Comparison of ENCODE assay signal across 11 cellular contexts in genomic region chr1:154837679-154838171, GRCh38. TPM values are rescaled to one million over a fixed set of nuclear protein-coding genes. Genes with fewer than 3 reads are reported as not detected.
A peak's percentile ranks its signal among the peaks of the same experiment; 100 is the strongest.
DNase-seq lines count a peak whose midpoint lies in the region; ATAC-seq and TF ChIP-seq lines count a peak whose summit lies in the region.
"Had no signal": no experiment of that assay in that cellular context is flagged by ENCODE, and none has a peak within 500 bp of the region (broad histone marks: within the 10 kb centered on the region; RNA-seq: fewer than 3 reads in every experiment).

No MANE protein-coding gene starts in this region.

- intact Hi-C loops in body of pancreas (cut with DNase I) (no loop called here), transverse colon (cut with DNase I; ENCODE audit: low total_unique reads) (no loop called here)

- ATAC-seq in HG03196 (IDR thresholded peaks at IDR 0.05; ENCODE audit: unreplicated experiment) (peak; percentile 55), body of pancreas (no peak)

- H3K4me1 ChIP-seq in body of pancreas, result peaks cover 18% of the 10 kb centered on the region
- no peaks in the 10 kb centered on the region for H3K4me1 ChIP-seq in transverse colon
- H3K4me1 ChIP-seq: right lobe of liver had no signal

- DNase-seq in NCI-H345 (lab: John Stamatoyannopoulos, UW), result peak; percentile 23
- no peak for DNase-seq in NCI-H345 treated with DMSO at 0.1 percent for 48 hours (lab: John Stamatoyannopoulos, UW; ENCODE audit: unreplicated experiment)
- DNase-seq in body of pancreas, result peak in 3 of 4 donors; percentile 19 to 57 (median 22)
- peak; percentile 83 for DNase-seq in transverse colon
- DNase-seq in activated gamma-delta T cell (lab: John Stamatoyannopoulos, UW), result no peak
- no peak for DNase-seq in stimulated activated CD4-positive, alpha-beta T cell treated with anti-CD3 and anti-CD28 coated beads, Interleukin-4, amount 100 ng/mL, for 1 hour
- no peak for DNase-seq in G401 (ENCODE audit: low spot score)
- DNase-seq: ACHN, right lobe of liver had no signal

- no peaks in the 10 kb centered on the region for H3K36me3 ChIP-seq in body of pancreas (replicated peaks in 1 of 2; ENCODE audit: insufficient read depth in 1 of 2, low read depth in 2 of 2)
- H3K36me3 ChIP-seq in transverse colon, result no peaks in the 10 kb centered on the region
- H3K36me3 ChIP-seq: right lobe of liver, upper lobe of left lung had no signal

- H3K9me3 ChIP-seq in body of pancreas, result no peaks in the 10 kb centered on the region
- no peaks in the 10 kb centered on the region for H3K9me3 ChIP-seq in transverse colon
- H3K9me3 ChIP-seq: right lobe of liver, upper lobe of left lung had no signal

- no peaks in the 10 kb centered on the region for H3K27me3 ChIP-seq in body of pancreas
- no peaks in the 10 kb centered on the region for H3K27me3 ChIP-seq in transverse colon
- H3K27me3 ChIP-seq: right lobe of liver, upper lobe of left lung had no signal

- in situ Hi-C loops in transverse colon (cut with MboI; ENCODE audit: low pct_ligation_motif_present in 1 of 4, low pct_unique_long_range_greater_than_20kb in 1 of 4, low sequenced_read_pairs in 3 of 4) (no loop called here), G401 (cut with HindIII; ENCODE audit: low sequenced_read_pairs) (no loop called here)

- WGBS in body of pancreas, 2 donors, result 58 to 80% methylated on average over 12 of the region's 13 CpGs
- WGBS in transverse colon (ENCODE audit: low coverage in 1 of 2), 2 donors, result 56% methylated on average over 13 of the region's 13 CpGs; no CpG with 5 or more reads in 1 of the 2 donors

- H3K4me3 ChIP-seq in body of pancreas (no peak overlapping the region), transverse colon (no peak overlapping the region)
- H3K4me3 ChIP-seq: right lobe of liver, upper lobe of left lung had no signal

- no peak for TF ChIP-seq EP300 in transverse colon (IDR thresholded peaks at IDR 0.05; ENCODE audit: low read depth)

- H3K27ac ChIP-seq in body of pancreas (no peak overlapping the region), transverse colon (peak overlapping the region in 3 of 4 donors; percentile 20 to 61 (median 41))
- H3K27ac ChIP-seq: right lobe of liver, upper lobe of left lung had no signal

- TF ChIP-seq POLR2A in body of pancreas (IDR thresholded peaks at IDR 0.05) (no peak), transverse colon (IDR thresholded peaks at IDR 0.05) (no peak)

- no peak for TF ChIP-seq CTCF in body of pancreas (IDR thresholded peaks at IDR 0.05)
- TF ChIP-seq CTCF in transverse colon (IDR thresholded peaks at IDR 0.05), result no peak

RNA-seq across cellular contexts. Expression of gene KCNN3, which starts 32.4 kb away (rescaled TPM):
- total RNA-seq in body of pancreas (1 to 10 TPM in 1 of 2 donors, under 1 TPM in 1; 0.33 to 1.6 TPM), transverse colon (1 to 10 TPM; 2.3 to 5.0 (median 3.5) TPM)
- total RNA-seq in G401 (2014; rRNA removed; shearing (Covaris generic)), result under 0.01 and 0.64 TPM in 2 replicates

Comparison
In these comparisons a context has a peak if more than half of its experiments do, and no peak if none do; other contexts are left out.
1. DNase-seq: peak in NCI-H345 (single experiment), body of pancreas (3 of 4) and transverse colon (single experiment); none in NCI-H345 treated with DMSO at 0.1 percent for 48 hours (single experiment), activated gamma-delta T cell (single experiment), stimulated activated CD4-positive, alpha-beta T cell treated with anti-CD3 and anti-CD28 coated beads, Interleukin-4, amount 100 ng/mL, for 1 hour (single experiment) and G401 (single experiment).
2. H3K27ac ChIP-seq: peak in transverse colon (3 of 4); none in body of pancreas (0 of 4).